Comparison of ENCODE assay signal across 13 cellular contexts in genomic region chr20:9889270-9889981, GRCh38. TPM values are rescaled to one million over a fixed set of nuclear protein-coding genes. Genes with fewer than 3 reads are reported as not detected.
DNase-seq lines count a peak whose midpoint lies in the region; ATAC-seq, FAIRE-seq and TF ChIP-seq lines count a peak whose summit lies in the region.
"Had no signal": no experiment of that assay in that cellular context is flagged by ENCODE, and none has a peak within 500 bp of the region (broad histone marks: within the 10 kb centered on the region; RNA-seq: fewer than 3 reads in every experiment).

No MANE protein-coding gene starts in this region.

- H3K27ac Mint-ChIP-seq in osteocyte (ENCODE audit: unreplicated experiment) = no peak overlapping the region
- H3K27ac Mint-ChIP-seq: activated CD4-positive, alpha-beta memory T cell treated with anti-CD3 and anti-CD28 coated beads, Interleukin-2, amount 10 ng/mL, durations not matched to agents 7 days and 5 days had no signal

- no peaks in the 10 kb centered on the region for H3K36me3 Mint-ChIP-seq in osteocyte (ENCODE audit: unreplicated experiment)

- no peaks in the 10 kb centered on the region for H3K36me3 ChIP-seq in SK-N-SH (replicated peaks in 1 of 2; ENCODE audit: control insufficient read depth in 1 of 2, insufficient read depth in 2 of 2, low read length in 1 of 2)
- no peaks in the 10 kb centered on the region for H3K36me3 ChIP-seq in PC-9 (ENCODE audit: low read depth)
- H3K36me3 ChIP-seq in small intestine (ENCODE audit: control insufficient read depth in 2 of 2, insufficient read depth in 2 of 2, low read length in 2 of 2) = no peaks in the 10 kb centered on the region
- H3K36me3 ChIP-seq: transverse colon had no signal

- DNase-seq in SK-N-SH (no peak), PC-9 (no peak), small intestine (peak; percentile 66), NCI-H526 (lab: John Stamatoyannopoulos, UW) (no peak), osteocyte (ENCODE audit: extremely low spot score, unreplicated experiment) (no peak)
- DNase-seq: activated CD4-positive, alpha-beta memory T cell treated with anti-CD3 and anti-CD28 coated beads, Interleukin-2, amount 10 ng/mL, durations not matched to agents 7 days and 5 days; GOT3; occipital lobe; transverse colon had no signal

- H4K20me1 ChIP-seq in SK-N-SH (ENCODE audit: insufficient read depth) (no peaks in the 10 kb centered on the region), PC-9 (ENCODE audit: insufficient read depth) (no peaks in the 10 kb centered on the region)

- no TSS peak for BruUV-seq in PC-9 (replicated peaks; lab: Mats Ljungman, UMichigan)

- no peak overlapping the region for H3K4me3 Mint-ChIP-seq in osteocyte (ENCODE audit: unreplicated experiment)
- H3K4me3 Mint-ChIP-seq: activated CD4-positive, alpha-beta memory T cell treated with anti-CD3 and anti-CD28 coated beads, Interleukin-2, amount 10 ng/mL, durations not matched to agents 7 days and 5 days had no signal

- TF ChIP-seq CTCF in SK-N-SH (IDR thresholded peaks at IDR 0.05) (no peak), PC-9 (conservative IDR thresholded peaks at IDR 0.05) (no peak), osteocyte (IDR thresholded peaks at IDR 0.05) (no peak)

- H3K79me2 ChIP-seq in SK-N-SH (ENCODE audit: insufficient read depth) = no peaks in the 10 kb centered on the region
- no peaks in the 10 kb centered on the region for H3K79me2 ChIP-seq in PC-9 (ENCODE audit: low read depth)

- no peaks in the 10 kb centered on the region for H3K9me2 ChIP-seq in SK-N-SH
- 0 out of 2 replicates have a peak, but pooled peaks cover 4% of the 10 kb centered on the region for H3K9me2 ChIP-seq in PC-9 (ENCODE audit: insufficient read depth)

- TF ChIP-seq RAD21 in SK-N-SH (IDR thresholded peaks at IDR 0.05; ENCODE audit: low read length) = no peak

- no peak for FAIRE-seq in small intestine (lab: Jason Lieb, UNC)

- H3F3A ChIP-seq in SK-N-SH (replicated peaks; ENCODE audit: insufficient read depth) = no peaks in the 10 kb centered on the region
- no peaks in the 10 kb centered on the region for H3F3A ChIP-seq in PC-9 (ENCODE audit: insufficient read depth, low read depth)

- intact Hi-C loops in PC-9 (cut with micrococcal nuclease; ENCODE audit: unreplicated experiment) = no loop called here

- H3K9me3 ChIP-seq in SK-N-SH (no peaks in the 10 kb centered on the region), PC-9 (ENCODE audit: insufficient read depth, low read depth) (no peaks in the 10 kb centered on the region), small intestine (ENCODE audit: control insufficient read depth, low read depth) (no peaks in the 10 kb centered on the region)
- H3K9me3 ChIP-seq: transverse colon had no signal

- H3K4me1 ChIP-seq in SK-N-SH (ENCODE audit: control insufficient read depth in 1 of 2, insufficient read depth in 2 of 2, low read depth in 1 of 2, low read length in 1 of 2) (no peaks in the 10 kb centered on the region), PC-9 (replicated peaks; ENCODE audit: insufficient read depth) (no peaks in the 10 kb centered on the region), small intestine (ENCODE audit: control insufficient read depth in 2 of 2, insufficient read depth in 1 of 2, low read depth in 1 of 2, low read length in 1 of 2) (no peaks in the 10 kb centered on the region)
- H3K4me1 ChIP-seq: transverse colon had no signal

- POLR2A ChIA-PET in SK-N-SH (lab: Yijun Ruan, JAX) = no interaction called here
- POLR2A ChIA-PET in PC-9 (lab: Charles Lee; ENCODE audit: unreplicated experiment) = no interaction called here

- H3K4me2 ChIP-seq in SK-N-SH (no peak overlapping the region), PC-9 (peak overlapping the region; percentile 63)

- H3K9me3 Mint-ChIP-seq in osteocyte (ENCODE audit: unreplicated experiment) = peaks cover 5% of the 10 kb centered on the region
- H3K9me3 Mint-ChIP-seq: activated CD4-positive, alpha-beta memory T cell treated with anti-CD3 and anti-CD28 coated beads, Interleukin-2, amount 10 ng/mL, durations not matched to agents 7 days and 5 days had no signal

- CTCF ChIA-PET in SK-N-SH (lab: Yijun Ruan, JAX) (interaction anchor here (1.1 to 7.1 kb wide), 6 partner anchors 13 to 481 kb away, joined by 3 to 32 read pairs (median 4); no protein-coding TSS in a partner anchor), PC-9 (lab: Charles Lee) (no interaction called here)

- 46% methylated on average over 6 of the region's 6 CpGs for WGBS in SK-N-SH (ENCODE audit: low lambda C conversion rate)
- 78 to 80% (median 79%) methylated on average over 6 of the region's 6 CpGs for WGBS in small intestine, 3 donors

- no peak; the same call in 2 of the 3 replicates for ATAC-seq in SK-N-SH treated with all-trans-retinoic acid at 6 μM for 48 hours
- ATAC-seq in HG03378 (IDR thresholded peaks at IDR 0.05; ENCODE audit: unreplicated experiment) = peak; percentile 60
- ATAC-seq in HG03460 (IDR thresholded peaks at IDR 0.05; ENCODE audit: unreplicated experiment) = no peak

- H3K27me3 Mint-ChIP-seq in osteocyte (ENCODE audit: unreplicated experiment) = no peaks in the 10 kb centered on the region
- H3K27me3 Mint-ChIP-seq: activated CD4-positive, alpha-beta memory T cell treated with anti-CD3 and anti-CD28 coated beads, Interleukin-2, amount 10 ng/mL, durations not matched to agents 7 days and 5 days had no signal

- no peak for TF ChIP-seq EP300 in SK-N-SH (IDR thresholded peaks at IDR 0.05; ENCODE audit: borderline replicate concordance in 1 of 2, low read depth in 1 of 2, low read length in 1 of 2)

- no peak overlapping the region for H3K9ac ChIP-seq in SK-N-SH

- no peak overlapping the region for H3K4me3 ChIP-seq in SK-N-SH (ENCODE audit: low read depth in 2 of 2, low read length in 1 of 2)
- H3K4me3 ChIP-seq in PC-9 = peak overlapping the region; percentile 30; the same call in 1 of the 2 replicates
- H3K4me3 ChIP-seq in small intestine (ENCODE audit: low read depth in 1 of 2, low read length in 2 of 2) = peak overlapping the region in 1 of 2 donors; percentile 3
- H3K4me3 ChIP-seq: transverse colon had no signal

- H2AFZ ChIP-seq in SK-N-SH (ENCODE audit: low read depth) (peak overlapping the region; percentile 56; the same call in 1 of the 2 replicates), PC-9 (no peak overlapping the region)

- H3K4me1 Mint-ChIP-seq in osteocyte (ENCODE audit: unreplicated experiment) = no peaks in the 10 kb centered on the region
- H3K4me1 Mint-ChIP-seq: activated CD4-positive, alpha-beta memory T cell treated with anti-CD3 and anti-CD28 coated beads, Interleukin-2, amount 10 ng/mL, durations not matched to agents 7 days and 5 days had no signal

- no peak overlapping the region for H3K27ac ChIP-seq in SK-N-SH (ENCODE audit: low read depth in 2 of 2, low read length in 1 of 2)
- no peak overlapping the region for H3K27ac ChIP-seq in PC-9
- no peak overlapping the region for H3K27ac ChIP-seq in small intestine (ENCODE audit: low read depth in 1 of 2, low read length in 1 of 2)
- H3K27ac ChIP-seq: transverse colon had no signal

- no peaks in the 10 kb centered on the region for H3K27me3 ChIP-seq in SK-N-SH (ENCODE audit: insufficient read depth)
- H3K27me3 ChIP-seq in PC-9 (ENCODE audit: insufficient read depth, low read depth) = no peaks in the 10 kb centered on the region
- H3K27me3 ChIP-seq in small intestine (ENCODE audit: control insufficient read depth in 2 of 2, insufficient read depth in 2 of 2, low read length in 2 of 2) = no peaks in the 10 kb centered on the region
- H3K27me3 ChIP-seq: transverse colon had no signal

TF ChIP-seq in SK-N-SH, 30 proteins besides CTCF, POLR2A, EP300 and RAD21:
- TF ChIP-seq JUND (IDR thresholded peaks at IDR 0.05) = no peak
- peak; percentile 54; the same call in 1 of the 2 replicates for TF ChIP-seq USF1 (IDR thresholded peaks at IDR 0.05; ENCODE audit: borderline replicate concordance, low read depth)
- peak; percentile 46 for TF ChIP-seq PBX3 (IDR thresholded peaks at IDR 0.05)

TF ChIP-seq in SK-N-SH treated with all-trans-retinoic acid at 6 μM for 48 hours, 23 proteins besides CTCF, POLR2A, EP300 and RAD21 (continues in another document):
- no peak for TF ChIP-seq TSHZ2 (CRISPR knock-in tag; IDR thresholded peaks at IDR 0.05)
- TF ChIP-seq ZNF565 (CRISPR knock-in tag; conservative IDR thresholded peaks at IDR 0.05; ENCODE audit: low read depth) = no peak
- no peak for TF ChIP-seq PPARA (CRISPR knock-in tag; IDR thresholded peaks at IDR 0.05; ENCODE audit: borderline replicate concordance)

RNA-seq across cellular contexts. Expression of gene PAK5, which starts 50.5 kb away (rescaled TPM):
- polyA plus RNA-seq in SK-N-SH (2012; rRNA removed) (0.03 and 0.06 TPM in 2 replicates), small intestine (under 1 TPM in 1 of 3 donors, not detected in 2; 0.10 TPM)
- 0.05 and 0.07 TPM in 2 replicates for polyA plus RNA-seq in SK-N-SH (2012; cell fraction: cytosol; rRNA removed)
- 0.02 TPM in 2 replicates for polyA plus RNA-seq in SK-N-SH (2012; cell fraction: nucleus; rRNA removed)
- total RNA-seq in PC-9 (2021) (not detected in 2 replicates), osteocyte (not detected in 2 replicates)
- total RNA-seq: activated CD4-positive, alpha-beta memory T cell treated with anti-CD3 and anti-CD28 coated beads, Interleukin-2, amount 10 ng/mL, durations not matched to agents 7 days and 5 days; transverse colon had no signal
- polyA plus RNA-seq: AG04450 had no signal
